Comparison of ENCODE assay signal across 8 cellular contexts in the genomic region with DNA sequence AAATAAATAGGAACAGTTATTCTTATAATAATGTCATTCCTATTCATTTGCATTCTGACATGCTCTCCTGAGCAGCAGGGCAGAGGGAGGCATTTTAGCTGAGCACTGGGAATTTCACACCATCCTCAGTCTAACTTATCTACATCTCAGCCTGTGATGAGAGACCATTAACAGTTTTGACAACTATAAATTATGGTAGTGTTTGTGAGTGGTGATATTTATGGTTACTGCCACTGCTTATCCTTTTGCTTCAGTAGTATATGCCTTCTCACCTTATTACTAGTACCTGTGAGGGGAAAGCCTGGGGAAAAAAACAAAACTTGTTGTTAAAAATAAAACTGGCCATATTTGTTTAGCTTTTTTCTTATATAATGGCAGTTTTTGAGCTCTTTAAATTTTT.
"Had no signal": no experiment of that assay in that cellular context is flagged by ENCODE, and none has a peak within 500 bp of the region (broad histone marks: within the 10 kb centered on the region; RNA-seq: fewer than 3 reads in every experiment).

No MANE protein-coding gene starts in this region.

- DNase-seq: GDM1, GF-D8 had no signal

- FAIRE-seq: G401.6, GM12878, GM12891, GM12892, GM18507, GM19239 had no signal

- H3K4me3 ChIP-seq: GM12878 had no signal

- ATAC-seq: GM12878 had no signal
